Comparison of ENCODE assay signal across 2 cellular contexts in the genomic region with DNA sequence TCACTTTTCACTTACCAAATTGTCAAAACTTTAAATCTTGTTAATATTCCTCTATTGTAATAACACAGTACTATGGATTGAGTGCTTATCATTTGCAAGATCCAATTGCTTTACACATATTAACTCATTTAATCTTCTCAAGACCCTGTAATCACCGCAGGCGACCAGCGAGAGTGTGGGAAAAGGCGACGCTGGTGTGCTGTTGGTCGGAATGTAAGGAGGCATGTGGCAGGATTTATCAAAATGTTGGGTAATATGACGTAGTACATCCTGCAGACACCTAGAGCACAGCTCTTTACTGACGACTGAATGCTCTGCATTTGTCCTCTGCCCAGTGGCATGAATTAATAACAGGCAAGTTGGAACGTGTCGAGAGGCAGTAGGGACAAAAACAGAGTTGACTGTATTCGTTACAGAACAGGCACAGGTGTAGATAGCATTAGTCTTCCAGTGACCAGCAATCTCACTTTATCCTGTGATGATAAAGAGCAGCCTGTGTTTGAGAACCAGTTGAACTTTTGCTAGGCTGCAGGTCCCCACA.
TF ChIP-seq lines count a peak whose summit lies in the region.

No MANE protein-coding gene starts in this region.

TF ChIP-seq in SK-N-SH, 30 proteins besides CTCF, POLR2A, EP300 and RAD21 (continued from another document):
- TF ChIP-seq, protein P1, sequence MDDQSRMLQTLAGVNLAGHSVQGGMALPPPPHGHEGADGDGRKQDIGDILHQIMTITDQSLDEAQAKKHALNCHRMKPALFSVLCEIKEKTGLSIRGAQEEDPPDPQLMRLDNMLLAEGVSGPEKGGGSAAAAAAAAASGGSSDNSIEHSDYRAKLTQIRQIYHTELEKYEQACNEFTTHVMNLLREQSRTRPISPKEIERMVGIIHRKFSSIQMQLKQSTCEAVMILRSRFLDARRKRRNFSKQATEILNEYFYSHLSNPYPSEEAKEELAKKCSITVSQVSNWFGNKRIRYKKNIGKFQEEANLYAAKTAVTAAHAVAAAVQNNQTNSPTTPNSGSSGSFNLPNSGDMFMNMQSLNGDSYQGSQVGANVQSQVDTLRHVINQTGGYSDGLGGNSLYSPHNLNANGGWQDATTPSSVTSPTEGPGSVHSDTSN (IDR thresholded peaks at IDR 0.05), result no peak
- no peak for TF ChIP-seq NFIC (IDR thresholded peaks at IDR 0.05; ENCODE audit: borderline replicate concordance)

TF ChIP-seq in SK-N-SH treated with all-trans-retinoic acid at 6 μM for 48 hours, 23 proteins besides CTCF, POLR2A, EP300 and RAD21 (continued from another document):
- TF ChIP-seq, protein P2, sequence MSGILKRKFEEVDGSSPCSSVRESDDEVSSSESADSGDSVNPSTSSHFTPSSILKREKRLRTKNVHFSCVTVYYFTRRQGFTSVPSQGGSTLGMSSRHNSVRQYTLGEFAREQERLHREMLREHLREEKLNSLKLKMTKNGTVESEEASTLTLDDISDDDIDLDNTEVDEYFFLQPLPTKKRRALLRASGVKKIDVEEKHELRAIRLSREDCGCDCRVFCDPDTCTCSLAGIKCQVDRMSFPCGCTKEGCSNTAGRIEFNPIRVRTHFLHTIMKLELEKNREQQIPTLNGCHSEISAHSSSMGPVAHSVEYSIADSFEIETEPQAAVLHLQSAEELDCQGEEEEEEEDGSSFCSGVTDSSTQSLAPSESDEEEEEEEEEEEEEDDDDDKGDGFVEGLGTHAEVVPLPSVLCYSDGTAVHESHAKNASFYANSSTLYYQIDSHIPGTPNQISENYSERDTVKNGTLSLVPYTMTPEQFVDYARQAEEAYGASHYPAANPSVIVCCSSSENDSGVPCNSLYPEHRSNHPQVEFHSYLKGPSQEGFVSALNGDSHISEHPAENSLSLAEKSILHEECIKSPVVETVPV (CRISPR knock-in tag; IDR thresholded peaks at IDR 0.05), result no peak
- TF ChIP-seq, protein P3, sequence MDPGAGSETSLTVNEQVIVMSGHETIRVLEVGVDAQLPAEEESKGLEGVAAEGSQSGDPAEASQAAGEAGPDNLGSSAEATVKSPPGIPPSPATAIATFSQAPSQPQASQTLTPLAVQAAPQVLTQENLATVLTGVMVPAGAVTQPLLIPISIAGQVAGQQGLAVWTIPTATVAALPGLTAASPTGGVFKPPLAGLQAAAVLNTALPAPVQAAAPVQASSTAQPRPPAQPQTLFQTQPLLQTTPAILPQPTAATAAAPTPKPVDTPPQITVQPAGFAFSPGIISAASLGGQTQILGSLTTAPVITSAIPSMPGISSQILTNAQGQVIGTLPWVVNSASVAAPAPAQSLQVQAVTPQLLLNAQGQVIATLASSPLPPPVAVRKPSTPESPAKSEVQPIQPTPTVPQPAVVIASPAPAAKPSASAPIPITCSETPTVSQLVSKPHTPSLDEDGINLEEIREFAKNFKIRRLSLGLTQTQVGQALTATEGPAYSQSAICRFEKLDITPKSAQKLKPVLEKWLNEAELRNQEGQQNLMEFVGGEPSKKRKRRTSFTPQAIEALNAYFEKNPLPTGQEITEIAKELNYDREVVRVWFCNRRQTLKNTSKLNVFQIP (CRISPR knock-in tag; IDR thresholded peaks at IDR 0.05; ENCODE audit: borderline replicate concordance, low read depth), result no peak
- TF ChIP-seq ESRRG (CRISPR knock-in tag; IDR thresholded peaks at IDR 0.05) (no peak), ZC3H10 (CRISPR knock-in tag; IDR thresholded peaks at IDR 0.05) (no peak), ZFP3 (CRISPR knock-in tag; IDR thresholded peaks at IDR 0.05) (no peak), RARB (CRISPR knock-in tag; IDR thresholded peaks at IDR 0.05) (no peak), CSDC2 (CRISPR knock-in tag; IDR thresholded peaks at IDR 0.05) (no peak), TCF4 (CRISPR knock-in tag; IDR thresholded peaks at IDR 0.05; ENCODE audit: borderline replicate concordance) (no peak), PPARA (CRISPR knock-in tag; IDR thresholded peaks at IDR 0.05; ENCODE audit: borderline replicate concordance) (no peak), ISL1 (CRISPR knock-in tag; IDR thresholded peaks at IDR 0.05) (no peak)
- TF ChIP-seq, protein P4, sequence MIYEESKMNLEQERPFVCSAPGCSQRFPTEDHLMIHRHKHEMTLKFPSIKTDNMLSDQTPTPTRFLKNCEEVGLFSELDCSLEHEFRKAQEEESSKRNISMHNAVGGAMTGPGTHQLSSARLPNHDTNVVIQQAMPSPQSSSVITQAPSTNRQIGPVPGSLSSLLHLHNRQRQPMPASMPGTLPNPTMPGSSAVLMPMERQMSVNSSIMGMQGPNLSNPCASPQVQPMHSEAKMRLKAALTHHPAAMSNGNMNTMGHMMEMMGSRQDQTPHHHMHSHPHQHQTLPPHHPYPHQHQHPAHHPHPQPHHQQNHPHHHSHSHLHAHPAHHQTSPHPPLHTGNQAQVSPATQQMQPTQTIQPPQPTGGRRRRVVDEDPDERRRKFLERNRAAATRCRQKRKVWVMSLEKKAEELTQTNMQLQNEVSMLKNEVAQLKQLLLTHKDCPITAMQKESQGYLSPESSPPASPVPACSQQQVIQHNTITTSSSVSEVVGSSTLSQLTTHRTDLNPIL (CRISPR knock-in tag; IDR thresholded peaks at IDR 0.05; ENCODE audit: low read depth), result no peak
